Comparison of ENCODE assay signal across 7 cellular contexts in genomic region chr9:5442400-5443011, GRCh38. TPM values are rescaled to one million over a fixed set of nuclear protein-coding genes. Genes with fewer than 3 reads are reported as not detected.
DNase-seq lines count a peak whose midpoint lies in the region; ATAC-seq and TF ChIP-seq lines count a peak whose summit lies in the region.

No MANE protein-coding gene starts in this region.

- H3K4me2 ChIP-seq in KMS-11 = no peak overlapping the region

- no peak overlapping the region for H3K27ac ChIP-seq in KMS-11
- no peak overlapping the region for H3K27ac ChIP-seq in neutrophil

- H3K4me3 ChIP-seq in KMS-11 (IDR thresholded peaks at IDR 0.05; ENCODE audit: insufficient read depth, low read depth, low read length) = no peak overlapping the region
- no peak overlapping the region for H3K4me3 ChIP-seq in epithelial cell of esophagus (ENCODE audit: low read length)
- no peak overlapping the region for H3K4me3 ChIP-seq in neutrophil (ENCODE audit: low read depth in 1 of 2, low read length in 1 of 2)

- no peak overlapping the region for H2AFZ ChIP-seq in KMS-11 (ENCODE audit: low read depth)

- H4K20me1 ChIP-seq in KMS-11 (ENCODE audit: insufficient read depth) = no peaks in the 10 kb centered on the region

- H3K79me2 ChIP-seq in KMS-11 (ENCODE audit: insufficient read depth, low read depth) = no peaks in the 10 kb centered on the region

- no peak overlapping the region for H3K9ac ChIP-seq in KMS-11

- DNase-seq in EH (ENCODE audit: low read depth) (peak; percentile 68), RPMI7951 (ENCODE audit: low read depth) (peak; percentile 58), epithelial cell of esophagus (ENCODE audit: low read depth) (peak; percentile 67)

- ATAC-seq in GM18498 (IDR thresholded peaks at IDR 0.05; ENCODE audit: unreplicated experiment) = no peak
- no peak for ATAC-seq in HG02938 (IDR thresholded peaks at IDR 0.05; ENCODE audit: unreplicated experiment)

- TF ChIP-seq CTCF in KMS-11 (conservative IDR thresholded peaks at IDR 0.05; ENCODE audit: low read depth, low read length) (peak; percentile 66), epithelial cell of esophagus (IDR thresholded peaks at IDR 0.05; ENCODE audit: insufficient read depth, low read depth, low read length, missing control alignments) (peak; percentile 61), neutrophil (IDR thresholded peaks at IDR 0.05) (peak; percentile 38)

- no peaks in the 10 kb centered on the region for H3K36me3 ChIP-seq in KMS-11 (ENCODE audit: insufficient read depth)
- no peaks in the 10 kb centered on the region for H3K36me3 ChIP-seq in neutrophil

- H3K27me3 ChIP-seq in KMS-11 (ENCODE audit: insufficient read depth, low read depth) (no peaks in the 10 kb centered on the region), neutrophil (peaks cover 6% of the 10 kb centered on the region)

- no peaks in the 10 kb centered on the region for H3K4me1 ChIP-seq in KMS-11 (ENCODE audit: low read depth, poor library complexity, severe bottlenecking)
- H3K4me1 ChIP-seq in neutrophil (ENCODE audit: control insufficient read depth in 1 of 2, insufficient read depth in 1 of 2, low read depth in 1 of 2, low read length in 1 of 2) = peaks cover 8 to 13% of the 10 kb centered on the region in 2 experiments

- no peaks in the 10 kb centered on the region for H3K9me3 ChIP-seq in neutrophil

RNA-seq across cellular contexts. Expression of gene PLGRKT, which starts 4.8 kb away (rescaled TPM):
- 45.1 and 66.7 TPM in 2 replicates for total RNA-seq in RPMI7951 (2014; rRNA removed; shearing (Covaris generic))

RNA-seq across cellular contexts. Expression of gene CD274, which starts 7.8 kb away (rescaled TPM):
- total RNA-seq in RPMI7951 (2014; rRNA removed; shearing (Covaris generic)) = 4.9 and 5.7 TPM in 2 replicates
